2 cellular contexts compared by ENCODE assay signal in genomic region chrX:67636532-67636931, GRCh38.
TF ChIP-seq lines count a peak whose summit lies in the region.

No MANE protein-coding gene starts in this region.

TF ChIP-seq in liver, 16 proteins besides CTCF, POLR2A, EP300 and RAD21:
- TF ChIP-seq HNF4A (conservative IDR thresholded peaks at IDR 0.05) = peak; percentile 37 to 66
- TF ChIP-seq TAF1 (conservative IDR thresholded peaks at IDR 0.05) = no peak

TF ChIP-seq in HepG2, 621 proteins besides CTCF, POLR2A, EP300 and RAD21:
- TF ChIP-seq E2F2 (CRISPR knock-in tag; IDR thresholded peaks at IDR 0.05; ENCODE audit: borderline replicate concordance) (no peak), ZNF446 (CRISPR knock-in tag; IDR thresholded peaks at IDR 0.05) (no peak), RBAK (CRISPR knock-in tag; IDR thresholded peaks at IDR 0.05) (no peak), ZNF34 (CRISPR knock-in tag; IDR thresholded peaks at IDR 0.05; ENCODE audit: borderline replicate concordance) (no peak), MED8 (CRISPR knock-in tag; IDR thresholded peaks at IDR 0.05; ENCODE audit: insufficient replicate concordance) (no peak), ZNF510 (CRISPR knock-in tag; IDR thresholded peaks at IDR 0.05; ENCODE audit: low read depth) (no peak), ZFP82 (CRISPR knock-in tag; IDR thresholded peaks at IDR 0.05; ENCODE audit: borderline replicate concordance) (no peak), TSC22D2 (CRISPR knock-in tag; IDR thresholded peaks at IDR 0.05; ENCODE audit: borderline replicate concordance) (no peak), PHB2 (IDR thresholded peaks at IDR 0.05; ENCODE audit: partially characterized antibody) (no peak), ZNF720 (CRISPR knock-in tag; IDR thresholded peaks at IDR 0.05) (no peak), U2AF1 (optimal IDR thresholded peaks at IDR 0.05; ENCODE audit: low read depth, low read length) (no peak), GPN1 (CRISPR knock-in tag; IDR thresholded peaks at IDR 0.05; ENCODE audit: borderline replicate concordance) (no peak), BHLHE40 (IDR thresholded peaks at IDR 0.05; ENCODE audit: low read length) (no peak)
- TF ChIP-seq, protein P1, sequence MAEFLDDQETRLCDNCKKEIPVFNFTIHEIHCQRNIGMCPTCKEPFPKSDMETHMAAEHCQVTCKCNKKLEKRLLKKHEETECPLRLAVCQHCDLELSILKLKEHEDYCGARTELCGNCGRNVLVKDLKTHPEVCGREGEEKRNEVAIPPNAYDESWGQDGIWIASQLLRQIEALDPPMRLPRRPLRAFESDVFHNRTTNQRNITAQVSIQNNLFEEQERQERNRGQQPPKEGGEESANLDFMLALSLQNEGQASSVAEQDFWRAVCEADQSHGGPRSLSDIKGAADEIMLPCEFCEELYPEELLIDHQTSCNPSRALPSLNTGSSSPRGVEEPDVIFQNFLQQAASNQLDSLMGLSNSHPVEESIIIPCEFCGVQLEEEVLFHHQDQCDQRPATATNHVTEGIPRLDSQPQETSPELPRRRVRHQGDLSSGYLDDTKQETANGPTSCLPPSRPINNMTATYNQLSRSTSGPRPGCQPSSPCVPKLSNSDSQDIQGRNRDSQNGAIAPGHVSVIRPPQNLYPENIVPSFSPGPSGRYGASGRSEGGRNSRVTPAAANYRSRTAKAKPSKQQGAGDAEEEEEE (CRISPR knock-in tag; IDR thresholded peaks at IDR 0.05; ENCODE audit: borderline replicate concordance) = no peak
- TF ChIP-seq, protein P2, sequence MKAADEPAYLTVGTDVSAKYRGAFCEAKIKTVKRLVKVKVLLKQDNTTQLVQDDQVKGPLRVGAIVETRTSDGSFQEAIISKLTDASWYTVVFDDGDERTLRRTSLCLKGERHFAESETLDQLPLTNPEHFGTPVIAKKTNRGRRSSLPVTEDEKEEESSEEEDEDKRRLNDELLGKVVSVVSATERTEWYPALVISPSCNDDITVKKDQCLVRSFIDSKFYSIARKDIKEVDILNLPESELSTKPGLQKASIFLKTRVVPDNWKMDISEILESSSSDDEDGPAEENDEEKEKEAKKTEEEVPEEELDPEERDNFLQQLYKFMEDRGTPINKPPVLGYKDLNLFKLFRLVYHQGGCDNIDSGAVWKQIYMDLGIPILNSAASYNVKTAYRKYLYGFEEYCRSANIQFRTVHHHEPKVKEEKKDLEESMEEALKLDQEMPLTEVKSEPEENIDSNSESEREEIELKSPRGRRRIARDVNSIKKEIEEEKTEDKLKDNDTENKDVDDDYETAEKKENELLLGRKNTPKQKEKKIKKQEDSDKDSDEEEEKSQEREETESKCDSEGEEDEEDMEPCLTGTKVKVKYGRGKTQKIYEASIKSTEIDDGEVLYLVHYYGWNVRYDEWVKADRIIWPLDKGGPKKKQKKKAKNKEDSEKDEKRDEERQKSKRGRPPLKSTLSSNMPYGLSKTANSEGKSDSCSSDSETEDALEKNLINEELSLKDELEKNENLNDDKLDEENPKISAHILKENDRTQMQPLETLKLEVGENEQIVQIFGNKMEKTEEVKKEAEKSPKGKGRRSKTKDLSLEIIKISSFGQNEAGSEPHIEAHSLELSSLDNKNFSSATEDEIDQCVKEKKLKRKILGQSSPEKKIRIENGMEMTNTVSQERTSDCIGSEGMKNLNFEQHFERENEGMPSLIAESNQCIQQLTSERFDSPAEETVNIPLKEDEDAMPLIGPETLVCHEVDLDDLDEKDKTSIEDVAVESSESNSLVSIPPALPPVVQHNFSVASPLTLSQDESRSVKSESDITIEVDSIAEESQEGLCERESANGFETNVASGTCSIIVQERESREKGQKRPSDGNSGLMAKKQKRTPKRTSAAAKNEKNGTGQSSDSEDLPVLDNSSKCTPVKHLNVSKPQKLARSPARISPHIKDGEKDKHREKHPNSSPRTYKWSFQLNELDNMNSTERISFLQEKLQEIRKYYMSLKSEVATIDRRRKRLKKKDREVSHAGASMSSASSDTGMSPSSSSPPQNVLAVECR (CRISPR knock-in tag; IDR thresholded peaks at IDR 0.05; ENCODE audit: borderline replicate concordance) = no peak
